In the genomic region with DNA sequence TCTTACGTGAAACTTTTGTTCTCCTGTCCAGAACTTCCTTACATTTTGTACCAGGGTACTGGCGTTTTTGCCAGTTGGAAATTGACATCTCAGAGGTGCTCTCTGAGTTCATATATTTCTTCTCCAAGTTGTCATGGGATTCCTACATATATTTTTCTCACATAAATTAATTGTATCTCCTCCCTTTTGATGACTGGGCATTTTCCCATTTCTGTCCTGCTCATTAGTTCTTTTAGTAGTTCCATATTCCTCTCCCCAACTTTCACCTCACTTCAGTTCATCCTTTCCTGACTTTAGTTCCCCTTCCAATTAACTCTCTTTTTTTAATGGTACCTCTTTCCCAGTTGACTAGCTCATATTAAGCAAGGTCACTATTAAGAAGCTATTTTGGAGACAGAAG, we compare ENCODE assay signal across 37 cellular contexts. TPM values are rescaled to one million over a fixed set of nuclear protein-coding genes. Genes with fewer than 3 reads are reported as not detected.
"Had no signal": no experiment of that assay in that cellular context is flagged by ENCODE, and none has a peak within 500 bp of the region (broad histone marks: within the 10 kb centered on the region; RNA-seq: fewer than 3 reads in every experiment).

No MANE protein-coding gene starts in this region.

- H3K4me1 Mint-ChIP-seq: activated B cell treated with CpG ODN at 0.5 μM for 24 hours; activated naive CD4-positive, alpha-beta T cell treated with anti-CD3 and anti-CD28 coated beads, Interleukin-2, amount 10 ng/mL, durations not matched to agents 7 days and 5 days; activated naive CD8-positive, alpha-beta T cell treated with anti-CD3 and anti-CD28 coated beads, Interleukin-2, amount 50 U/mL, for 24 hours had no signal

- ATAC-seq: activated CD8-positive, alpha-beta T cell treated with anti-CD3 and anti-CD28 coated beads for 36 hours; activated naive CD8-positive, alpha-beta T cell treated with anti-CD3 and anti-CD28 coated beads, Interleukin-2, amount 50 U/mL, for 24 hours; activated T-cell treated with anti-CD3 and anti-CD28 coated beads, Interleukin-2, amount 50 U/mL, for 4 hours had no signal

- H3K27me3 ChIP-seq: ascending aorta, cardiac muscle cell had no signal

- H3K27ac ChIP-seq: ascending aorta, cardiac muscle cell, VCaP had no signal

- H3K27ac Mint-ChIP-seq: activated B cell treated with CpG ODN at 0.5 μM for 24 hours; activated CD4-positive, alpha-beta memory T cell treated with anti-CD3 and anti-CD28 coated beads for 36 hours; activated CD4-positive, alpha-beta T cell treated with anti-CD3 and anti-CD28 coated beads, Interleukin-2, amount 10 ng/mL, durations not matched to agents 24 days and 14 days; activated CD8-positive, alpha-beta T cell treated with anti-CD3 and anti-CD28 coated beads for 36 hours; activated naive CD4-positive, alpha-beta T cell treated with anti-CD3 and anti-CD28 coated beads, Interleukin-2, amount 10 ng/mL, durations not matched to agents 7 days and 5 days; activated naive CD4-positive, alpha-beta T cell treated with anti-CD3 and anti-CD28 coated beads, Interleukin-2, amount 50 U/mL, for 24 hours; activated naive CD8-positive, alpha-beta T cell; activated naive CD8-positive, alpha-beta T cell treated with anti-CD3 and anti-CD28 coated beads, Interleukin-2, amount 10 ng/mL, durations not matched to agents 7 days and 5 days; activated naive CD8-positive, alpha-beta T cell treated with anti-CD3 and anti-CD28 coated beads, Interleukin-2, amount 50 U/mL, for 24 hours; activated T-helper 2 cell treated with anti-CD3 and anti-CD28 coated beads, Interferon-gamma antibody, Interleukin-2, Interleukin-4, amounts not matched to agents 10 μg/mL and 5 μg/mL and 100 μg/mL, durations not matched to agents 14 hours and 24 hours and 36 hours; brain; T-helper 1 cell treated with Interleukin-12 subunit alpha and Interleukin-12 subunit beta and Interleukin-4 antibody, amounts not matched to agents 30 μg/mL and 1 μg/mL, for 36 hours; T-helper 2 cell treated with Interferon-gamma antibody and Interleukin-4, amounts not matched to agents 5 μg/mL and 100 μg/mL, for 36 hours had no signal

- FAIRE-seq: bronchial epithelial cell, TTC549 had no signal

- DNase-seq: activated B cell treated with CpG ODN at 0.5 μM for 24 hours; activated CD4-positive, alpha-beta memory T cell treated with anti-CD3 and anti-CD28 coated beads for 36 hours; activated CD4-positive, alpha-beta T cell treated with anti-CD3 and anti-CD28 coated beads for 4 hours; activated CD4-positive, alpha-beta T cell treated with anti-CD3 and anti-CD28 coated beads, Interleukin-2, amount 10 ng/mL, durations not matched to agents 24 days and 14 days; activated CD4-positive, alpha-beta T cell treated with anti-CD3 and anti-CD28 coated beads, Interleukin-2, amount 50 U/mL, for 1 hour; activated CD4-positive, alpha-beta T cell treated with anti-CD3 and anti-CD28 coated beads, Interleukin-2, amount 50 U/mL, for 4 hours; activated CD4-positive, CD25-positive, alpha-beta regulatory T cell treated with anti-CD3 and anti-CD28 coated beads, Interleukin-2, amount 50 U/mL, for 72 hours; activated CD8-positive, alpha-beta memory T cell treated with anti-CD3 and anti-CD28 coated beads, Interleukin-2, amount 50 U/mL, for 4 hours; activated CD8-positive, alpha-beta T cell treated with anti-CD3 and anti-CD28 coated beads for 36 hours; activated effector memory CD4-positive, alpha-beta T cell treated with Interleukin-2 at 50 U/mL for 16 hours; activated gamma-delta T cell; activated naive CD4-positive, alpha-beta T cell treated with anti-CD3 and anti-CD28 coated beads, Interleukin-2, amount 10 ng/mL, durations not matched to agents 7 days and 5 days; activated naive CD4-positive, alpha-beta T cell treated with Interleukin-2 at 50 U/mL for 16 hours; activated naive CD8-positive, alpha-beta T cell treated with anti-CD3 and anti-CD28 coated beads, Interleukin-2, amount 10 ng/mL, durations not matched to agents 7 days and 5 days; activated naive CD8-positive, alpha-beta T cell treated with anti-CD3 and anti-CD28 coated beads, Interleukin-2, amount 50 U/mL, for 24 hours; activated T-cell treated with anti-CD3 and anti-CD28 coated beads for 4 hours; activated T-cell treated with anti-CD3 and anti-CD28 coated beads, Interleukin-2, amount 50 U/mL, for 1 hour; activated T-cell treated with anti-CD3 and anti-CD28 coated beads, Interleukin-2, amount 50 U/mL, for 4 hours; amygdala; anterior cingulate cortex; caudate nucleus; cerebellar nuclear complex; T-helper 1 cell; T-helper 2 cell; T-helper 9 cell had no signal

- H3K4me3 ChIP-seq: ascending aorta, cardiac muscle cell had no signal

- H3K9me3 ChIP-seq: ascending aorta had no signal

- H3K27me3 Mint-ChIP-seq: activated B cell treated with CpG ODN at 0.5 μM for 24 hours; activated CD4-positive, alpha-beta memory T cell treated with anti-CD3 and anti-CD28 coated beads for 36 hours; activated CD4-positive, alpha-beta T cell treated with anti-CD3 and anti-CD28 coated beads, Interleukin-2, amount 10 ng/mL, durations not matched to agents 24 days and 14 days; activated CD8-positive, alpha-beta T cell treated with anti-CD3 and anti-CD28 coated beads for 36 hours; activated naive CD4-positive, alpha-beta T cell treated with anti-CD3 and anti-CD28 coated beads, Interleukin-2, amount 10 ng/mL, durations not matched to agents 7 days and 5 days; activated naive CD4-positive, alpha-beta T cell treated with anti-CD3 and anti-CD28 coated beads, Interleukin-2, amount 50 U/mL, for 24 hours; activated naive CD8-positive, alpha-beta T cell; activated naive CD8-positive, alpha-beta T cell treated with anti-CD3 and anti-CD28 coated beads, Interleukin-2, amount 10 ng/mL, durations not matched to agents 7 days and 5 days; activated naive CD8-positive, alpha-beta T cell treated with anti-CD3 and anti-CD28 coated beads, Interleukin-2, amount 50 U/mL, for 24 hours; brain; central memory CD8-positive, alpha-beta T cell had no signal

- H3K4me1 ChIP-seq: ascending aorta had no signal

- H3K4me3 Mint-ChIP-seq: activated B cell treated with CpG ODN at 0.5 μM for 24 hours; activated CD4-positive, alpha-beta memory T cell treated with anti-CD3 and anti-CD28 coated beads for 36 hours; activated CD4-positive, alpha-beta T cell treated with anti-CD3 and anti-CD28 coated beads, Interleukin-2, amount 10 ng/mL, durations not matched to agents 24 days and 14 days; activated CD8-positive, alpha-beta T cell treated with anti-CD3 and anti-CD28 coated beads for 36 hours; activated naive CD4-positive, alpha-beta T cell treated with anti-CD3 and anti-CD28 coated beads, Interleukin-2, amount 10 ng/mL, durations not matched to agents 7 days and 5 days; activated naive CD4-positive, alpha-beta T cell treated with anti-CD3 and anti-CD28 coated beads, Interleukin-2, amount 50 U/mL, for 24 hours; activated naive CD8-positive, alpha-beta T cell; activated naive CD8-positive, alpha-beta T cell treated with anti-CD3 and anti-CD28 coated beads, Interleukin-2, amount 10 ng/mL, durations not matched to agents 7 days and 5 days; activated naive CD8-positive, alpha-beta T cell treated with anti-CD3 and anti-CD28 coated beads, Interleukin-2, amount 50 U/mL, for 24 hours; activated T-cell treated with anti-CD3 and anti-CD28 coated beads, Interleukin-2, amount 50 U/mL, for 4 hours; brain; central memory CD8-positive, alpha-beta T cell; T-helper 1 cell treated with Interleukin-12 subunit alpha and Interleukin-12 subunit beta and Interleukin-4 antibody, amounts not matched to agents 30 μg/mL and 1 μg/mL, for 36 hours; T-helper 2 cell treated with Interferon-gamma antibody and Interleukin-4, amounts not matched to agents 5 μg/mL and 100 μg/mL, for 36 hours had no signal

- H3K9me3 Mint-ChIP-seq: activated naive CD4-positive, alpha-beta T cell treated with anti-CD3 and anti-CD28 coated beads, Interleukin-2, amount 50 U/mL, for 24 hours; central memory CD8-positive, alpha-beta T cell had no signal

RNA-seq across cellular contexts. Expression of gene ZSCAN16, which starts 28.1 kb away (rescaled TPM):
- total RNA-seq: ascending aorta had no signal
